Comparison of ENCODE assay signal across 1 cellular context in genomic region chr17:17710728-17711541, GRCh38.
TF ChIP-seq lines count a peak whose summit lies in the region.

No MANE protein-coding gene starts in this region.

TF ChIP-seq in HEK293, 187 proteins besides CTCF, POLR2A, EP300 and RAD21 (continued from another document and continues in another):
- TF ChIP-seq ZNF10 (tag by site-specific recombination; IDR thresholded peaks at IDR 0.05) (0 out of 2 replicates have a peak, but pooled peaks have one; percentile 39), GFI1B (tag by site-specific recombination; IDR thresholded peaks at IDR 0.05) (no peak), ZNF473 (tag by site-specific recombination; IDR thresholded peaks at IDR 0.05) (no peak), ZBTB6 (tag by site-specific recombination; IDR thresholded peaks at IDR 0.05) (no peak), ZNF155 (tag by site-specific recombination; IDR thresholded peaks at IDR 0.05) (no peak), ZNF280D (tag by site-specific recombination; IDR thresholded peaks at IDR 0.05) (no peak), ZBTB17 (tag by site-specific recombination; IDR thresholded peaks at IDR 0.05) (peak; percentile 76), ZNF558 (tag by site-specific recombination; IDR thresholded peaks at IDR 0.05) (no peak), WT1 (tag by site-specific recombination; IDR thresholded peaks at IDR 0.05) (peak; percentile 86), ZNF626 (tag by site-specific recombination; IDR thresholded peaks at IDR 0.05) (no peak), KLF10 (tag by site-specific recombination; IDR thresholded peaks at IDR 0.05) (peak; percentile 86), ZSCAN23 (tag by site-specific recombination; IDR thresholded peaks at IDR 0.05) (no peak), ZNF324 (tag by site-specific recombination; IDR thresholded peaks at IDR 0.05) (0 out of 2 replicates have a peak, but pooled peaks have one; percentile 24), ZSCAN5A (tag by site-specific recombination; IDR thresholded peaks at IDR 0.05) (no peak), ZNF707 (tag by site-specific recombination; IDR thresholded peaks at IDR 0.05) (no peak), HOXC10 (CRISPR knock-in tag; IDR thresholded peaks at IDR 0.05) (no peak), ZNF521 (tag by site-specific recombination; IDR thresholded peaks at IDR 0.05) (no peak), ZBTB7A (tag by site-specific recombination; IDR thresholded peaks at IDR 0.05; ENCODE audit: low read depth) (no peak), ZNF404 (tag by site-specific recombination; IDR thresholded peaks at IDR 0.05) (no peak), ZNF239 (tag by site-specific recombination; IDR thresholded peaks at IDR 0.05) (no peak), ZSCAN16 (tag by site-specific recombination; IDR thresholded peaks at IDR 0.05) (no peak), ZNF202 (tag by site-specific recombination; IDR thresholded peaks at IDR 0.05; ENCODE audit: borderline replicate concordance) (no peak), ZNF24 (tag by site-specific recombination; IDR thresholded peaks at IDR 0.05) (peak; percentile 75; the same call in 1 of the 2 replicates), ZNF645 (tag by site-specific recombination; IDR thresholded peaks at IDR 0.05) (no peak), SP3 (tag by site-specific recombination; IDR thresholded peaks at IDR 0.05) (peak; percentile 32), ZSCAN18 (tag by site-specific recombination; IDR thresholded peaks at IDR 0.05) (no peak), GLIS2 (tag by site-specific recombination; IDR thresholded peaks at IDR 0.05) (peak; percentile 90), ZNF654 (tag by site-specific recombination; IDR thresholded peaks at IDR 0.05; ENCODE audit: low read depth) (no peak), ZNF677 (tag by site-specific recombination; IDR thresholded peaks at IDR 0.05) (no peak), PBX3 (CRISPR knock-in tag; IDR thresholded peaks at IDR 0.05) (no peak), ZNF777 (tag by site-specific recombination; IDR thresholded peaks at IDR 0.05; ENCODE audit: borderline replicate concordance) (no peak), ZSCAN30 (tag by site-specific recombination; IDR thresholded peaks at IDR 0.05) (0 out of 2 replicates have a peak, but pooled peaks have one; percentile 11), KLF9 (tag by site-specific recombination; IDR thresholded peaks at IDR 0.05; ENCODE audit: low read depth) (peak; percentile 63; the same call in 1 of the 2 replicates), ZNF776 (tag by site-specific recombination; IDR thresholded peaks at IDR 0.05; ENCODE audit: borderline replicate concordance) (no peak), ZNF280C (tag by site-specific recombination; IDR thresholded peaks at IDR 0.05) (no peak), ZNF580 (tag by site-specific recombination; IDR thresholded peaks at IDR 0.05) (peak; percentile 45; the same call in 1 of the 2 replicates), ZNF501 (tag by site-specific recombination; IDR thresholded peaks at IDR 0.05) (no peak), ZNF623 (tag by site-specific recombination; IDR thresholded peaks at IDR 0.05) (no peak), MEIS1 (CRISPR knock-in tag; IDR thresholded peaks at IDR 0.05; ENCODE audit: borderline replicate concordance) (no peak), IKZF3 (tag by site-specific recombination; IDR thresholded peaks at IDR 0.05) (peak; percentile 60; the same call in 1 of the 2 replicates), ZNF398 (tag by site-specific recombination; IDR thresholded peaks at IDR 0.05) (peak; percentile 98), ZNF544 (tag by site-specific recombination; IDR thresholded peaks at IDR 0.05) (no peak), ZNF37A (tag by site-specific recombination; IDR thresholded peaks at IDR 0.05) (no peak), ZNF121 (tag by site-specific recombination; IDR thresholded peaks at IDR 0.05) (no peak), ZBTB44 (tag by site-specific recombination; IDR thresholded peaks at IDR 0.05) (peak; percentile 77; the same call in 1 of the 2 replicates), INSM2 (tag by site-specific recombination; IDR thresholded peaks at IDR 0.05) (peak; percentile 79), ZNF510 (tag by site-specific recombination; IDR thresholded peaks at IDR 0.05; ENCODE audit: insufficient replicate concordance) (no peak)
